1 cellular context compared by ENCODE assay signal in genomic region chr20:23257106-23257761, GRCh38.
TF ChIP-seq lines count a peak whose summit lies in the region.

No MANE protein-coding gene starts in this region.

TF ChIP-seq in K562, 482 proteins besides CTCF, POLR2A, EP300 and RAD21 (continued from another document):
- no peak for TF ChIP-seq TRIM24 (IDR thresholded peaks at IDR 0.05)
- TF ChIP-seq HMG20A (CRISPR knock-in tag; conservative IDR thresholded peaks at IDR 0.05) = no peak
- TF ChIP-seq MTA2 (IDR thresholded peaks at IDR 0.05; ENCODE audit: low read depth) = no peak
- peak; percentile 52 for TF ChIP-seq MAFK (IDR thresholded peaks at IDR 0.05; ENCODE audit: low read length)
- no peak for TF ChIP-seq U2AF2 (optimal IDR thresholded peaks at IDR 0.05; ENCODE audit: low read depth, low read length)
- TF ChIP-seq ARID1B (IDR thresholded peaks at IDR 0.05) = no peak
- TF ChIP-seq MAFG (tag; conservative IDR thresholded peaks at IDR 0.05) = peak; percentile 53
- TF ChIP-seq MAFF (IDR thresholded peaks at IDR 0.05; ENCODE audit: low read length) = peak; percentile 46
- TF ChIP-seq USF2 (CRISPR knock-in tag; IDR thresholded peaks at IDR 0.05) = no peak
- TF ChIP-seq ZNF175 (CRISPR knock-in tag; IDR thresholded peaks at IDR 0.05; ENCODE audit: low read depth) = no peak
- TF ChIP-seq PCBP1 (IDR thresholded peaks at IDR 0.05; ENCODE audit: low read depth, low read length, poor library complexity, severe bottlenecking) = no peak
- no peak for TF ChIP-seq ATF6 (CRISPR knock-in tag; IDR thresholded peaks at IDR 0.05)
- TF ChIP-seq ZNF316 (IDR thresholded peaks at IDR 0.05) = peak; percentile 67
- TF ChIP-seq BRCA1 (IDR thresholded peaks at IDR 0.05) = no peak
- TF ChIP-seq BRCA1 (CRISPR knock-in tag; IDR thresholded peaks at IDR 0.05) = no peak
- TF ChIP-seq HNRNPLL (IDR thresholded peaks at IDR 0.05; ENCODE audit: low read depth, low read length, poor library complexity, severe bottlenecking) = no peak
- TF ChIP-seq ZC3H11A (IDR thresholded peaks at IDR 0.05; ENCODE audit: low read depth, low read length) = no peak
- no peak for TF ChIP-seq SMARCC2 (IDR thresholded peaks at IDR 0.05; ENCODE audit: low read depth)
- no peak for TF ChIP-seq HNRNPL (IDR thresholded peaks at IDR 0.05; ENCODE audit: low read depth, low read length)
- TF ChIP-seq BRD9 (IDR thresholded peaks at IDR 0.05; ENCODE audit: low read depth, partially characterized antibody) = no peak
- TF ChIP-seq ZC3H8 (IDR thresholded peaks at IDR 0.05) = no peak
